In genomic region chr6:24313477-24314141, GRCh38 we compare ENCODE assay signal across 13 cellular contexts. TPM values are rescaled to one million over a fixed set of nuclear protein-coding genes. Genes with fewer than 3 reads are reported as not detected.
DNase-seq lines count a peak whose midpoint lies in the region; ATAC-seq and TF ChIP-seq lines count a peak whose summit lies in the region.
"Had no signal": no experiment of that assay in that cellular context is flagged by ENCODE, and none has a peak within 500 bp of the region (broad histone marks: within the 10 kb centered on the region; RNA-seq: fewer than 3 reads in every experiment).

No MANE protein-coding gene starts in this region.

- H4K20me1 ChIP-seq in PC-3 (ENCODE audit: low read length), result no peaks in the 10 kb centered on the region
- H4K20me1 ChIP-seq: BLaER1 treated with 17β-estradiol and CSF1 and Interleukin-3, amounts not matched to agents 10 nM and 100 nM had no signal

- H3K27me3 Mint-ChIP-seq in Calu3 (ENCODE audit: unreplicated experiment), result no peaks in the 10 kb centered on the region

- H3K9me3 Mint-ChIP-seq in Calu3 (ENCODE audit: low read depth, unreplicated experiment), result peaks cover 18% of the 10 kb centered on the region
- H3K9me3 Mint-ChIP-seq: activated naive CD4-positive, alpha-beta T cell treated with anti-CD3 and anti-CD28 coated beads, Interleukin-2, amount 50 U/mL, for 24 hours had no signal

- no peaks in the 10 kb centered on the region; the same call in 1 of the 2 replicates for H3K36me3 ChIP-seq in PC-3 (ENCODE audit: low read depth, low read length)
- H3K36me3 ChIP-seq: BLaER1 treated with 17β-estradiol and CSF1 and Interleukin-3, amounts not matched to agents 10 nM and 100 nM had no signal

- DNase-seq in Calu3 (peak; percentile 69), PC-3 (peak; percentile 89), epithelial cell of esophagus (ENCODE audit: low read depth) (peak; percentile 73), myocyte (ENCODE audit: low read depth) (peak; percentile 13), midbrain (lab: John Stamatoyannopoulos, UW) (no peak), SIG-M5 (lab: John Stamatoyannopoulos, UW) (no peak)
- DNase-seq: activated CD4-positive, alpha-beta T cell treated with anti-CD3 and anti-CD28 coated beads, Interleukin-2, amount 10 ng/mL, durations not matched to agents 24 days and 14 days; SHP77 treated with DMSO at 0.1 percent for 48 hours had no signal

- no peaks in the 10 kb centered on the region for H3K9me2 ChIP-seq in PC-3 (replicated peaks; ENCODE audit: low read length)

- no peaks in the 10 kb centered on the region for H3K27me3 ChIP-seq in PC-3 (ENCODE audit: low read length)
- H3K27me3 ChIP-seq: BLaER1 treated with 17β-estradiol and CSF1 and Interleukin-3, amounts not matched to agents 10 nM and 100 nM had no signal

- BruUV-seq in Calu3 (replicated peaks; lab: Mats Ljungman, UMichigan) (no TSS peak), PC-3 (replicated peaks; lab: Mats Ljungman, UMichigan) (no TSS peak)

- H3K4me3 ChIP-seq in PC-3 (ENCODE audit: low read length), result no peak overlapping the region
- no peak overlapping the region for H3K4me3 ChIP-seq in epithelial cell of esophagus (ENCODE audit: low read length)
- H3K4me3 ChIP-seq: BLaER1 treated with 17β-estradiol and CSF1 and Interleukin-3, amounts not matched to agents 10 nM and 100 nM had no signal

- H3K27ac Mint-ChIP-seq in Calu3 (ENCODE audit: unreplicated experiment), result peak overlapping the region; percentile 20
- H3K27ac Mint-ChIP-seq: activated CD4-positive, alpha-beta T cell treated with anti-CD3 and anti-CD28 coated beads, Interleukin-2, amount 10 ng/mL, durations not matched to agents 24 days and 14 days; activated naive CD4-positive, alpha-beta T cell treated with anti-CD3 and anti-CD28 coated beads, Interleukin-2, amount 50 U/mL, for 24 hours; memory B cell had no signal

- H2AFZ ChIP-seq in PC-3 (ENCODE audit: low read length), result no peak overlapping the region

- H3K9me3 ChIP-seq in PC-3 (ENCODE audit: low read length), result peaks cover 8% of the 10 kb centered on the region; the same call in 1 of the 2 replicates

- no peaks in the 10 kb centered on the region for H3F3A ChIP-seq in PC-3 (ENCODE audit: low read length, unreplicated experiment)

- peak overlapping the region; percentile 17 for H3K4me3 Mint-ChIP-seq in Calu3 (ENCODE audit: low read depth, unreplicated experiment)
- H3K4me3 Mint-ChIP-seq: activated CD4-positive, alpha-beta T cell treated with anti-CD3 and anti-CD28 coated beads, Interleukin-2, amount 10 ng/mL, durations not matched to agents 24 days and 14 days; activated naive CD4-positive, alpha-beta T cell treated with anti-CD3 and anti-CD28 coated beads, Interleukin-2, amount 50 U/mL, for 24 hours; memory B cell had no signal

- peaks cover 60% of the 10 kb centered on the region for H3K4me1 Mint-ChIP-seq in Calu3 (ENCODE audit: low read depth, unreplicated experiment)
- H3K4me1 Mint-ChIP-seq: activated CD4-positive, alpha-beta T cell treated with anti-CD3 and anti-CD28 coated beads, Interleukin-2, amount 10 ng/mL, durations not matched to agents 24 days and 14 days; activated naive CD4-positive, alpha-beta T cell treated with anti-CD3 and anti-CD28 coated beads, Interleukin-2, amount 50 U/mL, for 24 hours; memory B cell had no signal

- ATAC-seq in PC-3, result peak; percentile 99
- ATAC-seq in GM18511 (IDR thresholded peaks at IDR 0.05; ENCODE audit: unreplicated experiment), result no peak
- ATAC-seq in GM19328 (IDR thresholded peaks at IDR 0.05; ENCODE audit: unreplicated experiment), result no peak

- peaks cover 19% of the 10 kb centered on the region for H3K36me3 Mint-ChIP-seq in Calu3 (ENCODE audit: insufficient read depth, unreplicated experiment)
- H3K36me3 Mint-ChIP-seq: activated naive CD4-positive, alpha-beta T cell treated with anti-CD3 and anti-CD28 coated beads, Interleukin-2, amount 50 U/mL, for 24 hours had no signal

- intact Hi-C loops in Calu3 (cut with micrococcal nuclease; ENCODE audit: unreplicated experiment), result no loop called here
- intact Hi-C loops in PC-3 (cut with micrococcal nuclease), result no loop called here

- peak overlapping the region; percentile 21; the same call in 1 of the 2 replicates for H3K27ac ChIP-seq in PC-3 (ENCODE audit: low read length)
- H3K27ac ChIP-seq: BLaER1 treated with 17β-estradiol and CSF1 and Interleukin-3, amounts not matched to agents 10 nM and 100 nM had no signal

- CTCF ChIA-PET in Calu3 (lab: Charles Lee) (interaction anchor here (0.6 to 1.9 kb wide), 10 partner anchors 8 to 370 kb away, joined by 3 to 7 read pairs (median 4); partner anchors contain the start of gene DCDC2), PC-3 (lab: Charles Lee) (no interaction called here)

- no peaks in the 10 kb centered on the region for H3K79me2 ChIP-seq in PC-3 (ENCODE audit: low read length)

- peak overlapping the region; percentile 26 for H3K4me2 ChIP-seq in PC-3 (ENCODE audit: low read length)
- H3K4me2 ChIP-seq: BLaER1 treated with 17β-estradiol and CSF1 and Interleukin-3, amounts not matched to agents 10 nM and 100 nM had no signal

- H3K9ac ChIP-seq in PC-3 (ENCODE audit: low read length), result no peak overlapping the region
- H3K9ac ChIP-seq: BLaER1 treated with 17β-estradiol and CSF1 and Interleukin-3, amounts not matched to agents 10 nM and 100 nM had no signal

- POLR2A ChIA-PET in PC-3 (lab: Charles Lee; ENCODE audit: unreplicated experiment), result interaction anchor here (0.5 kb wide), 1 partner anchor 1909 kb away, joined by 4 read pairs; no protein-coding TSS in a partner anchor

- TF ChIP-seq CTCF in Calu3 (IDR thresholded peaks at IDR 0.05; ENCODE audit: unreplicated experiment) (no peak), PC-3 (conservative IDR thresholded peaks at IDR 0.05; ENCODE audit: low read depth, low read length) (no peak), epithelial cell of esophagus (IDR thresholded peaks at IDR 0.05; ENCODE audit: insufficient read depth, low read depth, low read length, missing control alignments) (no peak)

- H3K4me1 ChIP-seq in PC-3 (ENCODE audit: insufficient read depth, low read length), result peaks cover 9% of the 10 kb centered on the region
- H3K4me1 ChIP-seq: BLaER1 treated with 17β-estradiol and CSF1 and Interleukin-3, amounts not matched to agents 10 nM and 100 nM had no signal

RNA-seq across cellular contexts. Expression of gene DCDC2, which starts 44.2 kb away (rescaled TPM):
- total RNA-seq in Calu3 (2022), result 80.4 and 91.8 TPM in 2 replicates
- 0.11 TPM in 1 of 2 replicates, not detected in the other for total RNA-seq in PC-3 (2014; rRNA removed)
- total RNA-seq in myocyte, result 0.08 and 0.21 TPM in 2 replicates
- polyA plus RNA-seq in myocyte (2012), result 0.14 TPM
- total RNA-seq: activated CD4-positive, alpha-beta T cell treated with anti-CD3 and anti-CD28 coated beads, Interleukin-2, amount 10 ng/mL, durations not matched to agents 24 days and 14 days had no signal

Comparison
In these comparisons a context has a peak if more than half of its experiments do, and no peak if none do; other contexts are left out.
1. DNase-seq: peak in Calu3 (single experiment), PC-3 (single experiment), epithelial cell of esophagus (single experiment) and myocyte (single experiment); none in midbrain (single experiment) and SIG-M5 (single experiment).
2. RNA of gene DCDC2, which starts 44.2 kb away (total RNA-seq): 80.4 to 91.8 TPM in Calu3; 0.11 TPM in PC-3 and 0.08 to 0.21 TPM in myocyte; every median in the first group is over 10 times any median in the second.